Comparison of ENCODE assay signal across 20 cellular contexts in genomic region chr11:116598036-116598435, GRCh38.
"Had no signal": no experiment of that assay in that cellular context is flagged by ENCODE, and none has a peak within 500 bp of the region (broad histone marks: within the 10 kb centered on the region; RNA-seq: fewer than 3 reads in every experiment).

No MANE protein-coding gene starts in this region.

- H3K4me1 ChIP-seq: heart left ventricle, transverse colon had no signal

- H3K4me3 ChIP-seq: dorsolateral prefrontal cortex, heart left ventricle, ovary, smooth muscle cell, thoracic aorta, transverse colon had no signal

- H3K4me2 ChIP-seq: smooth muscle cell had no signal

- H3K27ac ChIP-seq: dorsolateral prefrontal cortex, heart left ventricle, ovary, thoracic aorta, transverse colon had no signal

- H3K27me3 ChIP-seq: ovary had no signal

- ATAC-seq: esophagus mucosa; heart left ventricle; left colon; naive thymus-derived CD4-positive, alpha-beta T cell; right cardiac atrium; stimulated activated naive CD8-positive, alpha-beta T cell treated with anti-CD3 and anti-CD28 coated beads, Interleukin-15, amount 100 ng/mL, for 72 hours had no signal

- DNase-seq: cortex of kidney; effector CD8-positive, alpha-beta T cell; heart left ventricle; hippocampal formation; left colon; mesendoderm; naive thymus-derived CD4-positive, alpha-beta T cell; nucleus accumbens; right cardiac atrium; stimulated activated CD4-positive, alpha-beta T cell treated with anti-CD3 and anti-CD28 coated beads, Interleukin-4, amount 100 ng/mL, for 1 hour; stimulated activated naive B cell treated with anti-CD40 and anti-IgM and Interleukin-4, amounts not matched to agents 10 μg/mL and 1 μg/mL and 100 μg/mL, for 72 hours; stimulated activated naive CD8-positive, alpha-beta T cell treated with anti-CD3 and anti-CD28 coated beads, Interleukin-15, amount 100 ng/mL, for 72 hours; transverse colon had no signal

- FAIRE-seq: endometrium, frontal cortex had no signal

- H3K36me3 ChIP-seq: heart left ventricle, ovary, thoracic aorta, transverse colon had no signal

- H3K9me3 ChIP-seq: heart left ventricle, ovary, thoracic aorta, transverse colon had no signal
